Comparison of ENCODE assay signal across 1 cellular context in the genomic region with DNA sequence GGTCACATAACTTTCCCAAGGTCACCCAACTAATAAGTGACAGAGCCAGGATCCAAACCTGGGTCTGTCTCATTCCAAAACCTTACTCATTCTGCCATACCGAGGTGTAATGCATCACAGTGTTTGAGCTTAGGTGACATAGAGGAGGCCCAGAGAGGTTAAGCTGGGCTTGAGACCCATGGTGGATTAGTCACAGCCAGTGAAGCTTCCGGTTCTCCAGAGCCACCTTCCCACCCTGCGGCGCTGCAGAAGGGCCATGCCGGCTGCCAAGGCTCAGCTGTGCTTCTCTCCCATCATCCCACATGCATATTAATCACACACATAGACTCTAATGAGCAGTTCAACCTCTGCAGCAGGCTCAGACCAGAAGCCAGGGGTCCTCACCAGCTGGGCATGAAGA.
TF ChIP-seq lines count a peak whose summit lies in the region.

No MANE protein-coding gene starts in this region.

TF ChIP-seq in HepG2, 621 proteins besides CTCF, POLR2A, EP300 and RAD21:
- TF ChIP-seq, protein P1, sequence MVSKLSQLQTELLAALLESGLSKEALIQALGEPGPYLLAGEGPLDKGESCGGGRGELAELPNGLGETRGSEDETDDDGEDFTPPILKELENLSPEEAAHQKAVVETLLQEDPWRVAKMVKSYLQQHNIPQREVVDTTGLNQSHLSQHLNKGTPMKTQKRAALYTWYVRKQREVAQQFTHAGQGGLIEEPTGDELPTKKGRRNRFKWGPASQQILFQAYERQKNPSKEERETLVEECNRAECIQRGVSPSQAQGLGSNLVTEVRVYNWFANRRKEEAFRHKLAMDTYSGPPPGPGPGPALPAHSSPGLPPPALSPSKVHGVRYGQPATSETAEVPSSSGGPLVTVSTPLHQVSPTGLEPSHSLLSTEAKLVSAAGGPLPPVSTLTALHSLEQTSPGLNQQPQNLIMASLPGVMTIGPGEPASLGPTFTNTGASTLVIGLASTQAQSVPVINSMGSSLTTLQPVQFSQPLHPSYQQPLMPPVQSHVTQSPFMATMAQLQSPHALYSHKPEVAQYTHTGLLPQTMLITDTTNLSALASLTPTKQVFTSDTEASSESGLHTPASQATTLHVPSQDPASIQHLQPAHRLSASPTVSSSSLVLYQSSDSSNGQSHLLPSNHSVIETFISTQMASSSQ (IDR thresholded peaks at IDR 0.05; ENCODE audit: low read depth), result no peak
- TF ChIP-seq, protein P1 (CRISPR knock-in tag; IDR thresholded peaks at IDR 0.05; ENCODE audit: borderline replicate concordance), result no peak
- no peak for TF ChIP-seq ZBTB7B (CRISPR knock-in tag; IDR thresholded peaks at IDR 0.05)
- TF ChIP-seq PHF8 (CRISPR knock-in tag; IDR thresholded peaks at IDR 0.05), result no peak
- no peak for TF ChIP-seq ZNF207 (IDR thresholded peaks at IDR 0.05; ENCODE audit: borderline replicate concordance)
- no peak for TF ChIP-seq ZNF451 (CRISPR knock-in tag; IDR thresholded peaks at IDR 0.05)
- no peak for TF ChIP-seq AGO1 (IDR thresholded peaks at IDR 0.05; ENCODE audit: low read depth, low read length, poor library complexity, severe bottlenecking)
- TF ChIP-seq NCOA2 (CRISPR knock-in tag; IDR thresholded peaks at IDR 0.05), result no peak
- TF ChIP-seq ZNF777 (CRISPR knock-in tag; IDR thresholded peaks at IDR 0.05), result no peak
- no peak for TF ChIP-seq ZNF572 (CRISPR knock-in tag; IDR thresholded peaks at IDR 0.05)
- TF ChIP-seq ZNF737 (CRISPR knock-in tag; IDR thresholded peaks at IDR 0.05; ENCODE audit: borderline replicate concordance), result no peak
